ENCODE assay signal across 24 cellular contexts in the genomic region with DNA sequence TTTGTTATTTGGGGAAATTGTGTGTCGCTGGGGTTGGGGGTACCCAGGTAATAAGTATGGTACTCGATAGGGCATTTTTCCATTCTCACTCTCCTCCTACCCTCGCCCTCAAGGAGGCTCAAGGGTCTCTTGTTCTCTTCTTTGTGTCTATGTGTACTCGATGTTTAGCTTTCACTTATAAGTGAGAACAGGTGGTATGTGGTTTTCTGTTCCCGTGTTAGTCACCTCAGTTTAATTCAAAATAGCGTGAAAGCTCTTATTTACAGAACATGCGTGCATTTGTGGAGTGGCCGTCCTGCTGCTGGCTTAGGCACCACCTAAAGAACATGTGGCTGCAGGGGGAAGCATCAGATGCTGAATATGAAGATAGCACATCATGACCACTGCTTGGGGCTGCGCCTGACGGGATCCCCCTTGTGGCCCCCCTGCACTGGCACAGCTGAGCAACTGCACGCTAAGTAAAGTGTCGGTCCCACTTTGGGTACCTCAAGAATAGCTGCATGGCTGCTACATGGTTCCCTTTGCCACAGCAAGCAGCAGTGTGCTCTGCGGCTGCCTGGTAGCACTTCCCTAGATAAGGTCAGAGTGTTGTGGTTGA.
A peak's percentile ranks its signal among the peaks of the same experiment; 100 is the strongest.
DNase-seq lines count a peak whose midpoint lies in the region; ATAC-seq and TF ChIP-seq lines count a peak whose summit lies in the region.
"Had no signal": no experiment of that assay in that cellular context is flagged by ENCODE, and none has a peak within 500 bp of the region (broad histone marks: within the 10 kb centered on the region; RNA-seq: fewer than 3 reads in every experiment).

No MANE protein-coding gene starts in this region.

- intact Hi-C loops in OCI-LY7 (cut with micrococcal nuclease; ENCODE audit: unreplicated experiment), result no loop called here
- intact Hi-C loops in heart right ventricle (cut with DNase I), result no loop called here

- H3K27ac ChIP-seq in OCI-LY7 (ENCODE audit: low read depth, low read length, poor library complexity, severe bottlenecking) (peak overlapping the region; percentile 60), heart right ventricle (no peak overlapping the region)
- H3K27ac ChIP-seq: coronary artery, esophagus muscularis mucosa, hepatocyte, neutrophil, prostate gland, thyroid gland had no signal

- CTCF ChIA-PET in OCI-LY7 (lab: Charles Lee; ENCODE audit: unreplicated experiment), result interaction anchor here (1.5 kb wide), 1 partner anchor 15 kb away, joined by 3 read pairs; no protein-coding TSS in a partner anchor

- H3K36me3 ChIP-seq in OCI-LY7 (ENCODE audit: insufficient read depth, low read length), result no peaks in the 10 kb centered on the region
- H3K36me3 ChIP-seq in heart right ventricle, result no peaks in the 10 kb centered on the region
- H3K36me3 ChIP-seq: esophagus muscularis mucosa, neutrophil, prostate gland, thyroid gland had no signal

- H3K9me3 ChIP-seq in OCI-LY7 (ENCODE audit: low read length) (no peaks in the 10 kb centered on the region), heart right ventricle (peaks cover 0 to 4% (median 0%) of the 10 kb centered on the region in 11 donors)
- H3K9me3 ChIP-seq: esophagus muscularis mucosa, neutrophil, prostate gland, thyroid gland had no signal

- no peak for ATAC-seq in heart right ventricle
- ATAC-seq: activated T-helper 17 cell treated with anti-CD3 and anti-CD28 coated beads, Interleukin-2, amount 50 U/mL, for 72 hours; left lobe of liver; stimulated activated naive CD8-positive, alpha-beta T cell treated with anti-CD3 and anti-CD28 coated beads, Interleukin-15, amount 100 ng/mL, for 72 hours had no signal

- peak overlapping the region; percentile 54 for H3K4me2 ChIP-seq in OCI-LY7 (ENCODE audit: low read length)
- H3K4me2 ChIP-seq: hepatocyte had no signal

- H3K4me3 ChIP-seq in OCI-LY7 (ENCODE audit: low read depth, low read length, poor library complexity, severe bottlenecking) (peak overlapping the region; percentile 29), heart right ventricle (no peak overlapping the region)
- H3K4me3 ChIP-seq: coronary artery, esophagus muscularis mucosa, hepatocyte, prostate gland, thyroid gland had no signal

- no peaks in the 10 kb centered on the region for H3K9me2 ChIP-seq in OCI-LY7 (ENCODE audit: insufficient read depth, low read length)

- peak; percentile 22; the same call in 1 of the 2 replicates for TF ChIP-seq CTCF in OCI-LY7 (conservative IDR thresholded peaks at IDR 0.05; ENCODE audit: low read length)
- TF ChIP-seq CTCF in heart right ventricle (IDR thresholded peaks at IDR 0.05), result no peak

- H3K4me1 ChIP-seq in OCI-LY7 (ENCODE audit: insufficient read depth, low read length, poor library complexity, severe bottlenecking), result peaks cover 34% of the 10 kb centered on the region
- no peaks in the 10 kb centered on the region for H3K4me1 ChIP-seq in heart right ventricle
- H3K4me1 ChIP-seq: esophagus muscularis mucosa, prostate gland, thyroid gland had no signal

- DNase-seq in DMS79 (lab: John Stamatoyannopoulos, UW) (peak; percentile 96), NCI-H128 (lab: John Stamatoyannopoulos, UW; ENCODE audit: unreplicated experiment) (peak; percentile 94), NCI-H2171 treated with DMSO at 0.1 percent for 48 hours (lab: John Stamatoyannopoulos, UW) (peak; percentile 75), OCI-LY7 (ENCODE audit: low spot score) (peak; percentile 71), heart right ventricle (no peak), GF-D8 (lab: John Stamatoyannopoulos, UW) (no peak), mucosa of gallbladder (ENCODE audit: low spot score) (no peak)
- DNase-seq in activated CD4-positive, CD25-positive, alpha-beta regulatory T cell (lab: John Stamatoyannopoulos, UW), result no peak
- DNase-seq: activated CD8-positive, alpha-beta memory T cell treated with anti-CD3 and anti-CD28 coated beads, Interleukin-2, amount 50 U/mL, for 4 hours; C1 segment of cervical spinal cord; endodermal cell; foreskin melanocyte; mesenchymal stem cell; NCI-H146; stimulated activated naive CD8-positive, alpha-beta T cell treated with anti-CD3 and anti-CD28 coated beads, Interleukin-15, amount 100 ng/mL, for 72 hours; T-helper 9 cell; thyroid gland had no signal

- H3K79me2 ChIP-seq in OCI-LY7 (ENCODE audit: insufficient read depth, low read depth, low read length), result no peaks in the 10 kb centered on the region
- H3K79me2 ChIP-seq: hepatocyte had no signal

- no TSS peak for BruUV-seq in OCI-LY7 (replicated peaks; lab: Mats Ljungman, UMichigan)

- peaks cover 0 to 3% (median 0%) of the 10 kb centered on the region in 7 donors for H3K27me3 ChIP-seq in heart right ventricle
- H3K27me3 ChIP-seq: esophagus muscularis mucosa, hepatocyte, neutrophil, thyroid gland had no signal

- WGBS in heart right ventricle, 2 donors, result 79 to 83% methylated on average over 13 of the region's 13 CpGs

- POLR2A ChIA-PET in OCI-LY7 (lab: Charles Lee), result interaction anchor here (0.5 to 2.2 kb wide), 5 partner anchors 11 to 868 kb away, joined by 3 to 8 read pairs (median 4); no protein-coding TSS in a partner anchor

- H4K20me1 ChIP-seq in OCI-LY7 (ENCODE audit: insufficient read depth, low read length), result no peaks in the 10 kb centered on the region

- peak overlapping the region; percentile 77 for H2AFZ ChIP-seq in OCI-LY7 (ENCODE audit: low read length)
- H2AFZ ChIP-seq: hepatocyte had no signal

Comparison
In these comparisons a context has a peak if more than half of its experiments do, and no peak if none do; other contexts are left out.
1. DNase-seq: peak in DMS79 (single experiment), NCI-H128 (single experiment), NCI-H2171 treated with DMSO at 0.1 percent for 48 hours (single experiment) and OCI-LY7 (single experiment); none in heart right ventricle (0 of 2), activated CD4-positive, CD25-positive, alpha-beta regulatory T cell (0 of 4), GF-D8 (single experiment) and mucosa of gallbladder (single experiment).